In genomic region chr15:27686971-27687370, GRCh38 we compare ENCODE assay signal across 34 cellular contexts.
"Had no signal": no experiment of that assay in that cellular context is flagged by ENCODE, and none has a peak within 500 bp of the region (broad histone marks: within the 10 kb centered on the region; RNA-seq: fewer than 3 reads in every experiment).

No MANE protein-coding gene starts in this region.

- H3K36me3 Mint-ChIP-seq: activated CD4-positive, alpha-beta memory T cell treated with anti-CD3 and anti-CD28 coated beads for 36 hours; mesothelial cell of epicardium; naive B cell; stimulated activated memory B cell treated with anti-CD40 and anti-IgM and Interleukin-4, amounts not matched to agents 10 μg/mL and 1 μg/mL and 100 μg/mL, for 72 hours had no signal

- H3K4me3 Mint-ChIP-seq: activated CD4-positive, alpha-beta memory T cell treated with anti-CD3 and anti-CD28 coated beads for 36 hours; activated T-cell treated with anti-CD3 and anti-CD28 coated beads, Interleukin-2, amount 50 U/mL, for 4 hours; activated T-helper 17 cell treated with anti-CD3 and anti-CD28 coated beads, Interleukin-2, amount 50 U/mL, for 72 hours; mesothelial cell of epicardium; naive B cell; nephron progenitor cell; stimulated activated memory B cell treated with anti-CD40 and anti-IgM and Interleukin-4, amounts not matched to agents 10 μg/mL and 1 μg/mL and 100 μg/mL, for 72 hours; stimulated activated naive CD8-positive, alpha-beta T cell treated with anti-CD3 and anti-CD28 coated beads, Interleukin-15, amount 100 ng/mL, for 72 hours had no signal

- DNase-seq: activated CD4-positive, alpha-beta memory T cell treated with anti-CD3 and anti-CD28 coated beads for 36 hours; activated CD4-positive, alpha-beta T cell treated with anti-CD3 and anti-CD28 coated beads for 48 hours; activated CD8-positive, alpha-beta memory T cell treated with anti-CD3 and anti-CD28 coated beads, Interleukin-2, amount 50 U/mL, for 48 hours; activated gamma-delta T cell treated with Interleukin-2 at 50 U/mL for 16 hours; activated naive CD4-positive, alpha-beta T cell treated with anti-CD3 and anti-CD28 coated beads, Interleukin-2, amount 50 U/mL, for 16 hours; activated T-cell treated with anti-CD3 and anti-CD28 coated beads, Interleukin-2, amount 50 U/mL, for 4 hours; amniotic stem cell; central memory CD4-positive, alpha-beta T cell; dermis blood vessel endothelial cell; effector CD4-positive, alpha-beta T cell; glutamatergic neuron; islet precursor cell; left cardiac atrium; left ventricle myocardium superior; naive B cell; nephron progenitor cell; nucleus accumbens; pancreas; sigmoid colon; small intestine; stimulated activated CD4-positive, alpha-beta T cell treated with anti-CD3 and anti-CD28 coated beads, Interleukin-1b, Interleukin-23, amount 100 ng/mL, for 48 hours; stimulated activated CD4-positive, alpha-beta T cell treated with anti-CD3 and anti-CD28 coated beads, Interleukin-4, amount 100 ng/mL, for 4 hours; stimulated activated CD8-positive, alpha-beta memory T cell treated with anti-CD3 and anti-CD28 coated beads, Interleukin-4, amount 100 ng/mL, for 48 hours; stimulated activated naive CD8-positive, alpha-beta T cell treated with anti-CD3 and anti-CD28 coated beads, Interleukin-15, amount 100 ng/mL, for 72 hours; substantia nigra; T-helper 9 cell; upper lobe of left lung had no signal

- H3K4me1 Mint-ChIP-seq: activated T-helper 17 cell treated with anti-CD3 and anti-CD28 coated beads, Interleukin-2, amount 50 U/mL, for 72 hours; naive B cell; nephron progenitor cell; stimulated activated memory B cell treated with anti-CD40 and anti-IgM and Interleukin-4, amounts not matched to agents 10 μg/mL and 1 μg/mL and 100 μg/mL, for 72 hours; stimulated activated naive CD8-positive, alpha-beta T cell treated with anti-CD3 and anti-CD28 coated beads, Interleukin-15, amount 100 ng/mL, for 72 hours had no signal

- H3K27me3 Mint-ChIP-seq: activated CD4-positive, alpha-beta memory T cell treated with anti-CD3 and anti-CD28 coated beads for 36 hours; stimulated activated memory B cell treated with anti-CD40 and anti-IgM and Interleukin-4, amounts not matched to agents 10 μg/mL and 1 μg/mL and 100 μg/mL, for 72 hours had no signal

- H3K27me3 ChIP-seq: pancreas, sigmoid colon, upper lobe of left lung had no signal

- H3K9me3 ChIP-seq: pancreas, prostate gland, sigmoid colon, upper lobe of left lung had no signal

- H3K36me3 ChIP-seq: pancreas, prostate gland, sigmoid colon, upper lobe of left lung had no signal

- H3K9me3 Mint-ChIP-seq: activated CD4-positive, alpha-beta memory T cell treated with anti-CD3 and anti-CD28 coated beads for 36 hours; nephron progenitor cell; stimulated activated memory B cell treated with anti-CD40 and anti-IgM and Interleukin-4, amounts not matched to agents 10 μg/mL and 1 μg/mL and 100 μg/mL, for 72 hours had no signal

- H3K27ac ChIP-seq: pancreas, prostate gland, sigmoid colon, upper lobe of left lung, VCaP had no signal

- H3K4me3 ChIP-seq: pancreas, prostate gland, sigmoid colon, upper lobe of left lung had no signal

- FAIRE-seq: frontal cortex, pancreas, small intestine, TTC549 had no signal

- H3K27ac Mint-ChIP-seq: activated CD4-positive, alpha-beta memory T cell treated with anti-CD3 and anti-CD28 coated beads for 36 hours; activated T-helper 17 cell treated with anti-CD3 and anti-CD28 coated beads, Interleukin-2, amount 50 U/mL, for 72 hours; mesothelial cell of epicardium; naive B cell; nephron progenitor cell; stimulated activated memory B cell treated with anti-CD40 and anti-IgM and Interleukin-4, amounts not matched to agents 10 μg/mL and 1 μg/mL and 100 μg/mL, for 72 hours; stimulated activated naive CD8-positive, alpha-beta T cell treated with anti-CD3 and anti-CD28 coated beads, Interleukin-15, amount 100 ng/mL, for 72 hours had no signal

- H3K4me1 ChIP-seq: pancreas, prostate gland, sigmoid colon, upper lobe of left lung had no signal
